Comparison of ENCODE assay signal across 11 cellular contexts in the genomic region with DNA sequence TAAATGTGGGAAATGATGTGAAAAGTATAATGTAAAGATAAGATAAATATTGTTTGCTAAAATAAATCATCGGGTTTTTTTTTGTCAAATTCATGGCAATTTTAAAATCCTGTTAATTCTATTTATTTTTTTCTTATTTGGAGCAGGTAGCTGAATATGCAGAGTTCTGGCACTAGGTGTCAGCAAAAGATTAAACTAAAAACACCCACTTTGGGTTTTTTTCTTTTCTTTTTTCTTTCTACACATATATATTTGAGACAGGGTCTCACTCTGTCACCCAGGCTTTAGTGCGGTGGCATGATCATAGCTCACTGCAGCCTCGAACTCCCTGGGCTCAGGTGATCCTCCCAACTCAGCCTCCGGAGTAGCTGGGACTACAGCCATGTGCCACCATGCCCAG. TPM values are rescaled to one million over a fixed set of nuclear protein-coding genes. Genes with fewer than 3 reads are reported as not detected.
DNase-seq lines count a peak whose midpoint lies in the region; ATAC-seq, FAIRE-seq and TF ChIP-seq lines count a peak whose summit lies in the region.
"Had no signal": no experiment of that assay in that cellular context is flagged by ENCODE, and none has a peak within 500 bp of the region (broad histone marks: within the 10 kb centered on the region; RNA-seq: fewer than 3 reads in every experiment).

No MANE protein-coding gene starts in this region.

- H3K4me3 ChIP-seq in K562 = no peak overlapping the region

- H3K27ac Mint-ChIP-seq in mesothelial cell of epicardium = no peak overlapping the region

- H3K9me3 Mint-ChIP-seq in mesothelial cell of epicardium = no peaks in the 10 kb centered on the region

- H3K27me3 Mint-ChIP-seq in mesothelial cell of epicardium (ENCODE audit: low read depth) = no peaks in the 10 kb centered on the region

- no TSS peak for BruUV-seq in K562 (replicated peaks; lab: Mats Ljungman, UMichigan)

- TF ChIP-seq RAD21 in K562 (CRISPR knock-in tag; conservative IDR thresholded peaks at IDR 0.05 in 1 of 2, IDR thresholded peaks at IDR 0.05 in 1 of 2) = peak; percentile 43 to 59; a peak in 3 of 4 replicates

- no peaks in the 10 kb centered on the region for H4K20me1 ChIP-seq in K562 (replicated peaks; ENCODE audit: control insufficient read depth, insufficient read depth, low read length)

- TF ChIP-seq CTCF in GM10248 (IDR thresholded peaks at IDR 0.05; ENCODE audit: control extremely low read depth, extremely low read depth, low read depth, missing control alignments) (peak; percentile 36), K562 (IDR thresholded peaks at IDR 0.05 in 2 of 3, conservative IDR thresholded peaks at IDR 0.05 in 1 of 3; ENCODE audit: insufficient read depth in 2 of 3, low read depth in 1 of 3, low read length in 3 of 3) (peak; percentile 17 to 61 (median 18); a peak in 3 of 6 replicates), mesothelial cell of epicardium (IDR thresholded peaks at IDR 0.05; ENCODE audit: unreplicated experiment) (peak; percentile 68)

- no peak for TF ChIP-seq POLR2A in K562 (conservative IDR thresholded peaks at IDR 0.05)
- no peak for TF ChIP-seq POLR2A in GM12891 (IDR thresholded peaks at IDR 0.05; ENCODE audit: low read depth, low read length)

- no peak overlapping the region for H3K4me3 Mint-ChIP-seq in mesothelial cell of epicardium

- H2AFZ ChIP-seq in K562 (ENCODE audit: low read depth, low read length) = no peak overlapping the region

- no peaks in the 10 kb centered on the region for H3K9me1 ChIP-seq in K562 (ENCODE audit: control insufficient read depth, insufficient read depth, low read length)

- intact Hi-C loops in K562 (cut with micrococcal nuclease) = loop anchor here (2.0 to 5.0 kb wide), 3 partner anchors 66 to 406 kb away; no protein-coding TSS in a partner anchor

- H3K4me2 ChIP-seq in K562 (ENCODE audit: insufficient read depth, low read length) = no peak overlapping the region

- 0 out of 5 replicates have a peak, but pooled peaks cover 0 to under 1% of the 10 kb centered on the region in 2 experiments for H3K4me1 ChIP-seq in K562 (replicated peaks in 1 of 2; ENCODE audit: control insufficient read depth in 2 of 2, insufficient read depth in 2 of 2, low read length in 2 of 2)

- POLR2A ChIA-PET in GM10248 (lab: Yijun Ruan, JAX) (no interaction called here), K562 (lab: Yijun Ruan, JAX) (interaction anchor here (0.6 to 0.7 kb wide), 2 partner anchors 243 to 454 kb away, joined by 3 read pairs; no protein-coding TSS in a partner anchor)

- 10% methylated on average over 2 of the region's 4 CpGs for WGBS in K562 (ENCODE audit: insufficient coverage, low coverage, missing lambda C conversion rate)

- no peaks in the 10 kb centered on the region for H3K9me3 ChIP-seq in K562 (replicated peaks; ENCODE audit: control insufficient read depth, insufficient read depth, low read depth, low read length)

- no peak for TF ChIP-seq EP300 in K562 (IDR thresholded peaks at IDR 0.05; ENCODE audit: low read length)

- no peaks in the 10 kb centered on the region for H3K36me3 ChIP-seq in K562 (ENCODE audit: control insufficient read depth, insufficient read depth, low read length)

- no peak for DNase-seq in GM10248 (ENCODE audit: extremely low spot score)
- DNase-seq in Kasumi-1 (lab: John Stamatoyannopoulos, UW) = peak; percentile 22
- peak in 1 of 4 experiments; percentile 12 for DNase-seq in K562 (ENCODE audit: extremely low read depth in 1 of 4, low spot score in 3 of 4)
- no peak for DNase-seq in mesothelial cell of epicardium (ENCODE audit: low spot score in 2 of 2, unreplicated experiment in 2 of 2)
- no peak for DNase-seq in NCI-H1092 (lab: John Stamatoyannopoulos, UW)
- DNase-seq in GM12891 (ENCODE audit: insufficient read length, low spot score) = no peak
- DNase-seq: activated CD4-positive, CD25-positive, alpha-beta regulatory T cell treated with anti-CD3 and anti-CD28 coated beads, Interleukin-2, amount 50 U/mL, for 72 hours; amygdala; NCI-H2029 had no signal

- H3K27me3 ChIP-seq in K562 (ENCODE audit: control insufficient read depth in 2 of 2, insufficient read depth in 2 of 2, low read length in 2 of 2) = no peaks in the 10 kb centered on the region

- FAIRE-seq in K562 (lab: Jason Lieb, UNC) (no peak), GM12891 (lab: Jason Lieb, UNC) (no peak)

- peaks cover 11% of the 10 kb centered on the region for H3K4me1 Mint-ChIP-seq in mesothelial cell of epicardium

- peaks cover under 1% of the 10 kb centered on the region for H3K36me3 Mint-ChIP-seq in mesothelial cell of epicardium

- ATAC-seq in K562 (no peak), GM18517 (IDR thresholded peaks at IDR 0.05; ENCODE audit: unreplicated experiment) (no peak), GM18909 (IDR thresholded peaks at IDR 0.05; ENCODE audit: poor library complexity, unreplicated experiment) (no peak)

- no peak overlapping the region for H3K27ac ChIP-seq in K562 (ENCODE audit: extremely low read depth, low read depth, low read length)

- CTCF ChIA-PET in GM10248 (lab: Yijun Ruan, JAX) = interaction anchor here (0.7 to 2.1 kb wide), 6 partner anchors 40 to 405 kb away, joined by 3 to 21 read pairs (median 4); no protein-coding TSS in a partner anchor
- CTCF ChIA-PET in K562 (lab: Yijun Ruan, JAX; ENCODE audit: low intra/inter-chr PET ratio) = interaction anchor here (0.6 to 2.0 kb wide), 6 partner anchors 367 to 1444 kb away, joined by 3 to 8 read pairs (median 5); no protein-coding TSS in a partner anchor

- no peaks in the 10 kb centered on the region for H3K79me2 ChIP-seq in K562 (ENCODE audit: control insufficient read depth, insufficient read depth, low read length)

- H3K9ac ChIP-seq in K562 (ENCODE audit: insufficient read depth in 1 of 2, low read depth in 2 of 2, low read length in 2 of 2) = no peak overlapping the region

- in situ Hi-C loops in K562 (cut with MboI) = loop anchor here (10.0 kb wide), 1 partner anchor 369 kb away; no protein-coding TSS in a partner anchor

TF ChIP-seq in K562, 482 proteins besides CTCF, POLR2A, EP300 and RAD21:
- no peak for TF ChIP-seq HDAC1 (IDR thresholded peaks at IDR 0.05)
- no peak for TF ChIP-seq ZNF75A (CRISPR knock-in tag; IDR thresholded peaks at IDR 0.05)
- no peak for TF ChIP-seq TBP (optimal IDR thresholded peaks at IDR 0.05; ENCODE audit: low read depth, low read length)
- no peak for TF ChIP-seq RFX7 (CRISPR knock-in tag; IDR thresholded peaks at IDR 0.05)
- TF ChIP-seq ZNF384 (IDR thresholded peaks at IDR 0.05; ENCODE audit: low read depth, low read length) = peak; percentile 36; the same call in 1 of the 2 replicates
- TF ChIP-seq NR3C1 (CRISPR knock-in tag; IDR thresholded peaks at IDR 0.05) = no peak
- no peak for TF ChIP-seq ZNF717 (CRISPR knock-in tag; IDR thresholded peaks at IDR 0.05)
- no peak for TF ChIP-seq GABPB1 (CRISPR knock-in tag; IDR thresholded peaks at IDR 0.05)
TF ChIP-seq in K562: peak in this region for 1.

TF ChIP-seq in GM12891, 5 proteins besides CTCF, POLR2A, EP300 and RAD21:
- no peak for TF ChIP-seq TAF1 (IDR thresholded peaks at IDR 0.05; ENCODE audit: low read depth, low read length)
- no peak for TF ChIP-seq POU2F2 (IDR thresholded peaks at IDR 0.05; ENCODE audit: low read depth, low read length)
- no peak for TF ChIP-seq PAX5 (IDR thresholded peaks at IDR 0.05; ENCODE audit: insufficient read depth, low read length, severe bottlenecking)
- no peak for TF ChIP-seq SPI1 (IDR thresholded peaks at IDR 0.05; ENCODE audit: low read depth, low read length)

RNA-seq across cellular contexts. Expression of a gene that starts 6.9 kb away (rescaled TPM):
- 10.3 and 21.0 TPM in 2 replicates for total RNA-seq in K562 (2011; cell fraction: chromatin; rRNA removed; ENCODE audit: low replicate concordance)
- 6.7 and 7.4 TPM in 2 replicates for total RNA-seq in K562 (2011; cell fraction: nucleolus; rRNA removed)
- 11.7 and 26.1 TPM in 2 replicates for total RNA-seq in K562 (2011; cell fraction: nucleoplasm; rRNA removed)
- total RNA-seq in K562 (2014; rRNA removed) = 7.8 and 7.9 TPM in 2 replicates
- 25.9 and 28.7 TPM in 2 replicates for total RNA-seq in K562 (2014; rRNA removed; fragmentation: Illumina TruSeq; extraction: Trizol)
- total RNA-seq in K562 (2015; rRNA removed; fragmentation: Illumina TruSeq; extraction: Trizol) = 23.4 and 26.4 TPM in 2 replicates
- total RNA-seq in K562 (2021) = 28.1 and 28.6 TPM in 2 replicates
- 20.2 and 24.1 TPM in 2 replicates for polyA plus RNA-seq in K562 (2011; rRNA removed)
- 9.5 and 9.6 TPM in 2 replicates for polyA plus RNA-seq in K562 (2011; cell fraction: cytosol; rRNA removed)
- polyA plus RNA-seq in K562 (2011; cell fraction: nucleus; rRNA removed) = 25.2 and 31.4 TPM in 2 replicates
- 18.9 and 24.7 TPM in 2 replicates for polyA plus RNA-seq in K562 (2012)
- 18.6 and 20.8 TPM in 2 replicates for polyA plus RNA-seq in K562 (2014; fragmentation: Illumina TruSeq; extraction: Trizol)
- polyA plus RNA-seq in K562 (2014; fragmentation: Nextera tagmentation; extraction: Ambion mirVana) = 10 to 100 TPM; 13.0 to 16.6 TPM
- 13.9 and 14.9 TPM in 2 replicates for polyA plus RNA-seq in K562 (2014; rRNA removed)
- polyA minus RNA-seq in K562 (2011; rRNA and poly(A)+ RNA removed) = 32.7 TPM in 2 replicates
- polyA minus RNA-seq in K562 (2011; cell fraction: cytosol; rRNA and poly(A)+ RNA removed) = 14.2 and 15.3 TPM in 2 replicates
- 8.6 and 18.0 TPM in 2 replicates for polyA minus RNA-seq in K562 (2011; cell fraction: nucleus; rRNA and poly(A)+ RNA removed)
- 80.1 to 85.0 TPM (median 83.0 TPM) in 3 replicates for total RNA-seq in mesothelial cell of epicardium
- polyA plus RNA-seq in GM12891 (2012; ENCODE audit: low read depth, missing spikeins) = 20.6 TPM

Comparison
In these comparisons a context has a peak if more than half of its experiments do, and no peak if none do; other contexts are left out.
1. DNase-seq: peak in Kasumi-1 (2 of 2); none in GM10248 (single experiment), mesothelial cell of epicardium (0 of 2), NCI-H1092 (single experiment) and GM12891 (single experiment).
2. CTCF ChIP-seq: peak in every context shown above with its lines; median percentile 68 in mesothelial cell of epicardium; 36 in GM10248; 18 in K562.